In genomic region chr13:52449323-52450011, GRCh38 we compare ENCODE assay signal across 8 cellular contexts. TPM values are rescaled to one million over a fixed set of nuclear protein-coding genes. Genes with fewer than 3 reads are reported as not detected.
A peak's percentile ranks its signal among the peaks of the same experiment; 100 is the strongest.
DNase-seq lines count a peak whose midpoint lies in the region; ATAC-seq and TF ChIP-seq lines count a peak whose summit lies in the region.

No MANE protein-coding gene starts in this region.

- peaks cover 5% of the 10 kb centered on the region for H3K9me3 Mint-ChIP-seq in glutamatergic neuron (ENCODE audit: unreplicated experiment)

- H3K4me1 Mint-ChIP-seq in glutamatergic neuron (ENCODE audit: low read depth, unreplicated experiment): peaks cover 6% of the 10 kb centered on the region

- peak overlapping the region; percentile 97 for H3K4me3 Mint-ChIP-seq in glutamatergic neuron (ENCODE audit: unreplicated experiment)

- DNase-seq in cardiac muscle cell (ENCODE audit: low read depth in 1 of 2, low spot score in 1 of 2) (no peak), Right ventricle myocardium inferior (ENCODE audit: missing footprints) (no peak), glutamatergic neuron (no peak), GM20000 (ENCODE audit: low spot score) (no peak)

- no peak for TF ChIP-seq CTCF in cardiac muscle cell (IDR thresholded peaks at IDR 0.05; ENCODE audit: low read depth, low read length)
- no peak for TF ChIP-seq CTCF in WI38 (IDR thresholded peaks at IDR 0.05; ENCODE audit: low read depth, low read length)
- no peak for TF ChIP-seq CTCF in glutamatergic neuron (IDR thresholded peaks at IDR 0.05; ENCODE audit: partially characterized antibody, unreplicated experiment)
- TF ChIP-seq CTCF in GM20000 (IDR thresholded peaks at IDR 0.05; ENCODE audit: extremely low read depth, missing control alignments): no peak

- no peaks in the 10 kb centered on the region for H3K27me3 Mint-ChIP-seq in glutamatergic neuron (ENCODE audit: unreplicated experiment)

- H3K27ac ChIP-seq in cardiac muscle cell: peak overlapping the region; percentile 96

- H3K27me3 ChIP-seq in cardiac muscle cell: no peaks in the 10 kb centered on the region
- no peaks in the 10 kb centered on the region for H3K27me3 ChIP-seq in skeletal muscle satellite cell (ENCODE audit: control insufficient read depth, insufficient read depth, low read length)

- H3K4me3 ChIP-seq in cardiac muscle cell: peak overlapping the region; percentile 62
- H3K4me3 ChIP-seq in WI38 (ENCODE audit: low read depth, low read length): peak overlapping the region; percentile 64
- H3K4me3 ChIP-seq in skeletal muscle satellite cell (ENCODE audit: low read length): peak overlapping the region; percentile 80

- intact Hi-C loops in Right ventricle myocardium inferior (cut with DNase I): loop anchor here (2.0 to 5.0 kb wide), 3 partner anchors 105 to 255 kb away; partner anchors contain the start of gene SUGT1

- peak overlapping the region; percentile 76 for H3K4me2 ChIP-seq in skeletal muscle satellite cell (ENCODE audit: low read length)

- H3K36me3 ChIP-seq in cardiac muscle cell (no peaks in the 10 kb centered on the region), skeletal muscle satellite cell (ENCODE audit: insufficient read depth, low read length) (peaks cover 10% of the 10 kb centered on the region)

- ATAC-seq in Right ventricle myocardium inferior (no peak), GM18502 (IDR thresholded peaks at IDR 0.05; ENCODE audit: poor library complexity, unreplicated experiment) (no peak), GM21723 (IDR thresholded peaks at IDR 0.05; ENCODE audit: unreplicated experiment) (no peak)

- H3K36me3 Mint-ChIP-seq in glutamatergic neuron (ENCODE audit: unreplicated experiment): no peaks in the 10 kb centered on the region

- H3K9ac ChIP-seq in skeletal muscle satellite cell (ENCODE audit: low read depth, low read length): peak overlapping the region; percentile 97

- peak overlapping the region; percentile 77 for H3K27ac Mint-ChIP-seq in glutamatergic neuron (ENCODE audit: unreplicated experiment)

- H3K9me3 ChIP-seq in cardiac muscle cell (ENCODE audit: low read depth) (no peaks in the 10 kb centered on the region), skeletal muscle satellite cell (replicated peaks; ENCODE audit: low read length) (no peaks in the 10 kb centered on the region)

- H3K4me1 ChIP-seq in cardiac muscle cell (ENCODE audit: low read depth) (peaks cover 5% of the 10 kb centered on the region), skeletal muscle satellite cell (ENCODE audit: control insufficient read depth, insufficient read depth, low read length) (peaks cover 23% of the 10 kb centered on the region)

RNA-seq across cellular contexts. Expression of gene VPS36, which starts 1.0 kb away (rescaled TPM):
- total RNA-seq in cardiac muscle cell (23.8 and 31.7 TPM in 2 replicates), Right ventricle myocardium inferior (24.1 TPM), glutamatergic neuron (ENCODE audit: unreplicated experiment) (29.2 TPM)
- 24.6 and 30.8 TPM in 2 replicates for polyA plus RNA-seq in cardiac muscle cell
- total RNA-seq in skeletal muscle satellite cell (2012; rRNA removed): 20.8 and 23.1 TPM in 2 replicates

RNA-seq across cellular contexts. Expression of gene CKAP2, which starts 5.8 kb away (rescaled TPM):
- 9.9 and 47.2 TPM in 2 replicates for total RNA-seq in cardiac muscle cell
- polyA plus RNA-seq in cardiac muscle cell: 24.9 and 82.6 TPM in 2 replicates
- total RNA-seq in Right ventricle myocardium inferior: 7.1 TPM
- total RNA-seq in glutamatergic neuron (ENCODE audit: unreplicated experiment): 27.3 TPM
- total RNA-seq in skeletal muscle satellite cell (2012; rRNA removed): 24.6 and 28.2 TPM in 2 replicates

RNA-seq across cellular contexts. Expression of gene THSD1, which starts 43.5 kb away (rescaled TPM):
- total RNA-seq in cardiac muscle cell (0.66 and 0.85 TPM in 2 replicates), Right ventricle myocardium inferior (4.6 TPM), glutamatergic neuron (ENCODE audit: unreplicated experiment) (0.27 TPM)
- not detected in 2 replicates for polyA plus RNA-seq in cardiac muscle cell
- 14.2 and 16.5 TPM in 2 replicates for total RNA-seq in skeletal muscle satellite cell (2012; rRNA removed)
